Comparison of ENCODE assay signal across 16 cellular contexts in genomic region chr1:175978926-175979325, GRCh38.
"Had no signal": no experiment of that assay in that cellular context is flagged by ENCODE, and none has a peak within 500 bp of the region (broad histone marks: within the 10 kb centered on the region; RNA-seq: fewer than 3 reads in every experiment).

No MANE protein-coding gene starts in this region.

- ATAC-seq: activated CD8-positive, alpha-beta memory T cell treated with anti-CD3 and anti-CD28 coated beads, Interleukin-2, amount 10 ng/mL, durations not matched to agents 7 days and 5 days; effector memory CD8-positive, alpha-beta T cell; left lung; psoas muscle; right cardiac atrium; stimulated activated effector memory CD8-positive, alpha-beta T cell treated with anti-CD3 and anti-CD28 coated beads, Interleukin-12 subunit alpha, Interleukin-12 subunit beta, amount 100 ng/mL, for 72 hours; upper lobe of right lung had no signal

- H3K4me3 ChIP-seq: adrenal gland, cardiac muscle cell, left lung, psoas muscle, smooth muscle cell, upper lobe of right lung had no signal

- H3K9me3 ChIP-seq: adrenal gland, psoas muscle had no signal

- H3K4me1 ChIP-seq: psoas muscle, upper lobe of right lung had no signal

- H3K27ac ChIP-seq: adrenal gland, cardiac muscle cell, left lung, psoas muscle, upper lobe of right lung had no signal

- H3K4me2 ChIP-seq: smooth muscle cell had no signal

- H3K36me3 ChIP-seq: adrenal gland, cardiac muscle cell had no signal

- DNase-seq: activated CD4-positive, alpha-beta memory T cell treated with anti-CD3 and anti-CD28 coated beads, Interleukin-2, amount 10 ng/mL, durations not matched to agents 7 days and 5 days; activated CD4-positive, alpha-beta T cell treated with anti-CD3 and anti-CD28 coated beads for 4 hours; activated CD8-positive, alpha-beta memory T cell treated with anti-CD3 and anti-CD28 coated beads, Interleukin-2, amount 10 ng/mL, durations not matched to agents 7 days and 5 days; activated naive CD4-positive, alpha-beta T cell treated with anti-CD3 and anti-CD28 coated beads, Interleukin-2, amount 10 ng/mL, durations not matched to agents 7 days and 5 days; adrenal gland; effector memory CD8-positive, alpha-beta T cell; head of caudate nucleus; left lung; psoas muscle; right cardiac atrium; stimulated activated CD4-positive, alpha-beta T cell treated with anti-CD3 and anti-CD28 coated beads, Interleukin-4, amount 100 ng/mL, for 24 hours; SW 1271; upper lobe of right lung had no signal

- H3K27me3 ChIP-seq: adrenal gland, cardiac muscle cell, left lung, upper lobe of right lung had no signal
